ENCODE assay signal across 19 cellular contexts in genomic region chr3:177800565-177800964, GRCh38.
DNase-seq lines count a peak whose midpoint lies in the region; ATAC-seq and TF ChIP-seq lines count a peak whose summit lies in the region.
"Had no signal": no experiment of that assay in that cellular context is flagged by ENCODE, and none has a peak within 500 bp of the region (broad histone marks: within the 10 kb centered on the region; RNA-seq: fewer than 3 reads in every experiment).

No MANE protein-coding gene starts in this region.

- H3K4me3 Mint-ChIP-seq in progenitor cell of endocrine pancreas (ENCODE audit: low read depth) = no peak overlapping the region
- H3K4me3 Mint-ChIP-seq: CD4-positive, alpha-beta memory T cell had no signal

- no peak overlapping the region for H3K4me3 ChIP-seq in AG10803 (ENCODE audit: low read length)
- no peak overlapping the region for H3K4me3 ChIP-seq in MG63
- H3K4me3 ChIP-seq: Peyer's patch had no signal

- H3K9me3 Mint-ChIP-seq in progenitor cell of endocrine pancreas (ENCODE audit: low read depth) = no peaks in the 10 kb centered on the region

- no peaks in the 10 kb centered on the region for H3K36me3 ChIP-seq in MG63
- H3K36me3 ChIP-seq: BE2C, Peyer's patch had no signal

- TF ChIP-seq CTCF in AG10803 (conservative IDR thresholded peaks at IDR 0.05; ENCODE audit: low read length) (no peak), progenitor cell of endocrine pancreas (IDR thresholded peaks at IDR 0.05; ENCODE audit: unreplicated experiment) (no peak)

- DNase-seq in AG10803 (ENCODE audit: low read depth) (peak; percentile 56), EL (peak; percentile 77), MG63 (peak; percentile 44), iris pigment epithelial cell (ENCODE audit: low read depth) (peak; percentile 69), progenitor cell of endocrine pancreas (ENCODE audit: low spot score, unreplicated experiment) (no peak)
- DNase-seq: BE2C; CD4-positive, alpha-beta memory T cell; MV-4-11; NCI-H1417 treated with DMSO at 0.1 percent for 48 hours; NCI-H2029; NCI-H2171 treated with DMSO at 0.1 percent for 48 hours; NCI-H510A; NCI-H82; Peyer's patch; SHP77 treated with DMSO at 0.1 percent for 48 hours had no signal

- H3K27me3 ChIP-seq in MG63 = no peaks in the 10 kb centered on the region
- H3K27me3 ChIP-seq: BE2C, Peyer's patch had no signal

- no peaks in the 10 kb centered on the region for H3K9me3 ChIP-seq in MG63
- H3K9me3 ChIP-seq: BE2C, Peyer's patch had no signal

- no peak for ATAC-seq in GM19351 (IDR thresholded peaks at IDR 0.05; ENCODE audit: unreplicated experiment)
- no peak for ATAC-seq in HG03378 (IDR thresholded peaks at IDR 0.05; ENCODE audit: unreplicated experiment)
- ATAC-seq in HG03108 (IDR thresholded peaks at IDR 0.05; ENCODE audit: unreplicated experiment) = no peak
- ATAC-seq: HepG2 had no signal

- H3K27ac Mint-ChIP-seq in progenitor cell of endocrine pancreas = no peak overlapping the region
- H3K27ac Mint-ChIP-seq: CD4-positive, alpha-beta memory T cell had no signal

- no peaks in the 10 kb centered on the region for H3K27me3 Mint-ChIP-seq in progenitor cell of endocrine pancreas

- H3K36me3 Mint-ChIP-seq in progenitor cell of endocrine pancreas (ENCODE audit: insufficient read depth) = no peaks in the 10 kb centered on the region
- H3K36me3 Mint-ChIP-seq: CD4-positive, alpha-beta memory T cell had no signal

- H3K4me1 Mint-ChIP-seq in progenitor cell of endocrine pancreas (ENCODE audit: low read depth) = peaks cover 10% of the 10 kb centered on the region
